In genomic region chr10:10613654-10614244, GRCh38 we compare ENCODE assay signal across 2 cellular contexts.
TF ChIP-seq lines count a peak whose summit lies in the region.

No MANE protein-coding gene starts in this region.

TF ChIP-seq in IMR-90, 13 proteins besides CTCF, POLR2A, EP300 and RAD21 (continued from another document):
- no peak for TF ChIP-seq CEBPB (IDR thresholded peaks at IDR 0.05; ENCODE audit: low read depth, low read length)
- TF ChIP-seq NFE2L2 (IDR thresholded peaks at IDR 0.05; ENCODE audit: low read depth, low read length) = no peak
- TF ChIP-seq USF2 (IDR thresholded peaks at IDR 0.05; ENCODE audit: low read depth, low read length) = no peak
- no peak for TF ChIP-seq MAZ (IDR thresholded peaks at IDR 0.05; ENCODE audit: borderline replicate concordance, low read depth, low read length)
- TF ChIP-seq RCOR1 (IDR thresholded peaks at IDR 0.05; ENCODE audit: insufficient replicate concordance, low read length) = no peak
- no peak for TF ChIP-seq MAFK (IDR thresholded peaks at IDR 0.05; ENCODE audit: low read depth, low read length)
- no peak for TF ChIP-seq ELK1 (IDR thresholded peaks at IDR 0.05; ENCODE audit: borderline replicate concordance, low read depth, low read length)
- TF ChIP-seq RFX5 (IDR thresholded peaks at IDR 0.05; ENCODE audit: low read depth, low read length) = no peak

TF ChIP-seq in endothelial cell of umbilical vein, 7 proteins besides CTCF, POLR2A, EP300 and RAD21 (continued from another document):
- TF ChIP-seq MYC (IDR thresholded peaks at IDR 0.05; ENCODE audit: low read depth, low read length) = no peak
- TF ChIP-seq MAX (IDR thresholded peaks at IDR 0.05; ENCODE audit: insufficient read depth, insufficient read length) = no peak
- no peak for TF ChIP-seq EZH2 (IDR thresholded peaks at IDR 0.05; ENCODE audit: borderline replicate concordance, low read depth, low read length, severe bottlenecking)
